In genomic region chr12:123105427-123105826, GRCh38 we compare ENCODE assay signal across 12 cellular contexts. TPM values are rescaled to one million over a fixed set of nuclear protein-coding genes. Genes with fewer than 3 reads are reported as not detected.
DNase-seq lines count a peak whose midpoint lies in the region; ATAC-seq and TF ChIP-seq lines count a peak whose summit lies in the region.
"Had no signal": no experiment of that assay in that cellular context is flagged by ENCODE, and none has a peak within 500 bp of the region (broad histone marks: within the 10 kb centered on the region; RNA-seq: fewer than 3 reads in every experiment).

No MANE protein-coding gene starts in this region.

- TF ChIP-seq CTCF in gastroesophageal sphincter (IDR thresholded peaks at IDR 0.05) (no peak), body of pancreas (IDR thresholded peaks at IDR 0.05) (no peak)

- peaks cover 58% of the 10 kb centered on the region for H3K4me1 Mint-ChIP-seq in T-helper 1 cell treated with Interleukin-12 subunit alpha and Interleukin-12 subunit beta and Interleukin-4 antibody, amounts not matched to agents 30 μg/mL and 1 μg/mL, for 36 hours (ENCODE audit: low read depth)

- H3K4me3 ChIP-seq in gastroesophageal sphincter (no peak overlapping the region), body of pancreas (no peak overlapping the region)
- H3K4me3 ChIP-seq: tibial nerve had no signal

- H3K36me3 Mint-ChIP-seq in T-helper 1 cell treated with Interleukin-12 subunit alpha and Interleukin-12 subunit beta and Interleukin-4 antibody, amounts not matched to agents 30 μg/mL and 1 μg/mL, for 36 hours (ENCODE audit: low read depth), result peaks cover 22% of the 10 kb centered on the region

- no peak for TF ChIP-seq POLR2A in gastroesophageal sphincter (IDR thresholded peaks at IDR 0.05)
- TF ChIP-seq POLR2A in body of pancreas (IDR thresholded peaks at IDR 0.05), result no peak

- WGBS in gastroesophageal sphincter (ENCODE audit: low coverage in 1 of 2), 2 donors, result 84 to 100% methylated on average over 1 to 5 of the region's 9 CpGs
- WGBS in body of pancreas, 2 donors, result 76 to 94% methylated on average over 8 to 9 of the region's 9 CpGs

- peak overlapping the region; percentile 92 for H3K27ac Mint-ChIP-seq in T-helper 1 cell treated with Interleukin-12 subunit alpha and Interleukin-12 subunit beta and Interleukin-4 antibody, amounts not matched to agents 30 μg/mL and 1 μg/mL, for 36 hours

- H3K9me3 ChIP-seq in gastroesophageal sphincter (no peaks in the 10 kb centered on the region), body of pancreas (no peaks in the 10 kb centered on the region)
- H3K9me3 ChIP-seq: tibial nerve had no signal

- no peak overlapping the region for H3K4me3 Mint-ChIP-seq in T-helper 1 cell treated with Interleukin-12 subunit alpha and Interleukin-12 subunit beta and Interleukin-4 antibody, amounts not matched to agents 30 μg/mL and 1 μg/mL, for 36 hours

- H3K36me3 ChIP-seq in gastroesophageal sphincter (peaks cover 0 to 18% of the 10 kb centered on the region in 2 donors), body of pancreas (replicated peaks in 1 of 2; ENCODE audit: insufficient read depth in 1 of 2, low read depth in 2 of 2) (no peaks in the 10 kb centered on the region)

- no peaks in the 10 kb centered on the region for H3K9me3 Mint-ChIP-seq in T-helper 1 cell treated with Interleukin-12 subunit alpha and Interleukin-12 subunit beta and Interleukin-4 antibody, amounts not matched to agents 30 μg/mL and 1 μg/mL, for 36 hours

- H3K27me3 ChIP-seq in gastroesophageal sphincter (no peaks in the 10 kb centered on the region), body of pancreas (no peaks in the 10 kb centered on the region)
- H3K27me3 ChIP-seq: tibial nerve had no signal

- H3K4me1 ChIP-seq in gastroesophageal sphincter (peaks cover 0 to 69% (median 18%) of the 10 kb centered on the region in 3 donors), body of pancreas (no peaks in the 10 kb centered on the region)

- ATAC-seq in gastroesophageal sphincter (peak; percentile 24), HG03520 (IDR thresholded peaks at IDR 0.05; ENCODE audit: unreplicated experiment) (no peak), body of pancreas (no peak)

- intact Hi-C loops in body of pancreas (cut with DNase I), result no loop called here

- DNase-seq in T-helper 1 cell (no peak), NCI-H774 (lab: John Stamatoyannopoulos, UW) (peak; percentile 82), pulmonary artery endothelial cell (ENCODE audit: low read depth, low spot score) (peak; percentile 57), body of pancreas (no peak)
- no peak for DNase-seq in stimulated activated CD8-positive, alpha-beta memory T cell treated with anti-CD3 and anti-CD28 coated beads, Interleukin-4, amount 100 ng/mL, for 48 hours
- DNase-seq: activated effector memory CD4-positive, alpha-beta T cell treated with Interleukin-2 at 50 U/mL for 16 hours; erythroblast; NCI-H1092 had no signal

- H3K27ac ChIP-seq in gastroesophageal sphincter (peak overlapping the region in 3 of 4 donors; percentile 32 to 54 (median 41)), body of pancreas (peak overlapping the region in 2 of 4 donors; percentile 19 to 21)

- no peaks in the 10 kb centered on the region for H3K27me3 Mint-ChIP-seq in T-helper 1 cell treated with Interleukin-12 subunit alpha and Interleukin-12 subunit beta and Interleukin-4 antibody, amounts not matched to agents 30 μg/mL and 1 μg/mL, for 36 hours (ENCODE audit: low read depth)

- TF ChIP-seq EP300 in gastroesophageal sphincter (IDR thresholded peaks at IDR 0.05), result no peak

RNA-seq across cellular contexts. Expression of gene PITPNM2, which starts 45.5 kb away (rescaled TPM):
- total RNA-seq in gastroesophageal sphincter (10 to 100 TPM in 3 of 4 donors, 1 to 10 TPM in 1; 9.9 to 20.4 (median 16.4) TPM), pulmonary artery endothelial cell (5.7 and 8.7 TPM in 2 replicates), body of pancreas (1 to 10 TPM; 3.6 to 7.6 TPM)

Comparison
In these comparisons a context has a peak if more than half of its experiments do, and no peak if none do; other contexts are left out.
1. DNase-seq: peak in NCI-H774 (single experiment) and pulmonary artery endothelial cell (single experiment); none in T-helper 1 cell (0 of 5), stimulated activated CD8-positive, alpha-beta memory T cell treated with anti-CD3 and anti-CD28 coated beads, Interleukin-4, amount 100 ng/mL, for 48 hours (single experiment) and body of pancreas (0 of 4).